In genomic region chr15:51332211-51333147, GRCh38 we compare ENCODE assay signal across 19 cellular contexts. TPM values are rescaled to one million over a fixed set of nuclear protein-coding genes. Genes with fewer than 3 reads are reported as not detected.
DNase-seq lines count a peak whose midpoint lies in the region; ATAC-seq and TF ChIP-seq lines count a peak whose summit lies in the region.
"Had no signal": no experiment of that assay in that cellular context is flagged by ENCODE, and none has a peak within 500 bp of the region (broad histone marks: within the 10 kb centered on the region; RNA-seq: fewer than 3 reads in every experiment).

No MANE protein-coding gene starts in this region.

- no peak for TF ChIP-seq POLR2A in adrenal gland (IDR thresholded peaks at IDR 0.05)

- TF ChIP-seq CTCF in right atrium auricular region (IDR thresholded peaks at IDR 0.05): no peak
- no peak for TF ChIP-seq CTCF in adrenal gland (IDR thresholded peaks at IDR 0.05)
- TF ChIP-seq CTCF in left ventricle myocardium inferior (IDR thresholded peaks at IDR 0.05; ENCODE audit: borderline replicate concordance): no peak
- TF ChIP-seq CTCF in CD14-positive monocyte (IDR thresholded peaks at IDR 0.05): no peak

- H3K27me3 Mint-ChIP-seq in CD14-positive monocyte (ENCODE audit: low read depth in 3 of 3): no peaks in the 10 kb centered on the region

- no peaks in the 10 kb centered on the region for H3K9me3 ChIP-seq in right atrium auricular region
- no peaks in the 10 kb centered on the region for H3K9me3 ChIP-seq in adrenal gland (replicated peaks in 1 of 3)
- H3K9me3 ChIP-seq in left ventricle myocardium inferior (replicated peaks): peaks cover 7% of the 10 kb centered on the region

- intact Hi-C loops in Right ventricle myocardium inferior (cut with DNase I) (no loop called here), adrenal gland (cut with DNase I) (no loop called here), left ventricle myocardium inferior (cut with micrococcal nuclease) (no loop called here), CD14-positive monocyte (cut with micrococcal nuclease) (no loop called here)

- no peak for DNase-seq in Right ventricle myocardium inferior (ENCODE audit: missing footprints)
- no peak for DNase-seq in right atrium auricular region (ENCODE audit: low spot score)
- DNase-seq in adrenal gland: peak in 2 of 7 donors; percentile 26 to 41
- DNase-seq in left ventricle myocardium inferior: no peak
- no peak for DNase-seq in CD14-positive monocyte (ENCODE audit: low spot score)
- no peak for DNase-seq in activated T-cell treated with anti-CD3 and anti-CD28 coated beads, Interleukin-2, amount 50 U/mL, for 48 hours
- DNase-seq in GOT3 (lab: John Stamatoyannopoulos, UW): no peak
- DNase-seq: 8988T; activated naive CD4-positive, alpha-beta T cell treated with anti-CD3 and anti-CD28 coated beads, Interleukin-2, amount 50 U/mL, for 16 hours; Calu3; heart left ventricle; NCI-H345; nephron progenitor cell; PC-3; retina; stimulated activated CD4-positive, alpha-beta T cell treated with anti-CD3 and anti-CD28 coated beads, Interleukin-1b, Interleukin-23, amount 100 ng/mL, for 48 hours; T-cell had no signal

- H3K4me3 Mint-ChIP-seq in CD14-positive monocyte: no peak overlapping the region
- H3K4me3 Mint-ChIP-seq: GM23338, nephron progenitor cell, T-cell had no signal

- H3K4me3 ChIP-seq in right atrium auricular region (no peak overlapping the region), adrenal gland (no peak overlapping the region), left ventricle myocardium inferior (no peak overlapping the region)
- H3K4me3 ChIP-seq: GM23338, heart left ventricle had no signal

- H3K9me3 Mint-ChIP-seq in CD14-positive monocyte: peaks cover 0 to 1% (median 0%) of the 10 kb centered on the region in 7 donors
- H3K9me3 Mint-ChIP-seq: GM23338, nephron progenitor cell, T-cell had no signal

- H3K27me3 ChIP-seq in right atrium auricular region (no peaks in the 10 kb centered on the region), adrenal gland (no peaks in the 10 kb centered on the region), left ventricle myocardium inferior (ENCODE audit: low read depth) (no peaks in the 10 kb centered on the region)
- H3K27me3 ChIP-seq: heart left ventricle had no signal

- no peaks in the 10 kb centered on the region for H3K36me3 ChIP-seq in right atrium auricular region
- H3K36me3 ChIP-seq in adrenal gland (replicated peaks in 1 of 2): no peaks in the 10 kb centered on the region
- no peaks in the 10 kb centered on the region for H3K36me3 ChIP-seq in left ventricle myocardium inferior
- H3K36me3 ChIP-seq: heart left ventricle had no signal

- ATAC-seq in Right ventricle myocardium inferior (peak; percentile 49), HG03565 (IDR thresholded peaks at IDR 0.05; ENCODE audit: unreplicated experiment) (no peak)
- ATAC-seq: GM23338, PC-3, T-cell had no signal

- H3K27ac Mint-ChIP-seq in CD14-positive monocyte: peak overlapping the region in 1 of 7 donors; percentile 75
- H3K27ac Mint-ChIP-seq: GM23338, nephron progenitor cell, T-cell had no signal

- WGBS in adrenal gland, 4 donors: 52 to 70% (median 65%) methylated on average over 4 of the region's 4 CpGs

- H3K27ac ChIP-seq in right atrium auricular region: peak overlapping the region in 1 of 2 donors; percentile 13
- H3K27ac ChIP-seq in adrenal gland: peak overlapping the region in 3 of 5 donors; percentile 44 to 76 (median 46)
- H3K27ac ChIP-seq in left ventricle myocardium inferior (replicated peaks): peak overlapping the region; percentile 39

- peaks cover 0 to 48% of the 10 kb centered on the region in 2 donors for H3K4me1 ChIP-seq in right atrium auricular region
- peaks cover 0 to 11% of the 10 kb centered on the region in 2 donors for H3K4me1 ChIP-seq in adrenal gland (replicated peaks in 1 of 2)
- peaks cover 67% of the 10 kb centered on the region for H3K4me1 ChIP-seq in left ventricle myocardium inferior

- H3K36me3 Mint-ChIP-seq in CD14-positive monocyte: no peaks in the 10 kb centered on the region
- H3K36me3 Mint-ChIP-seq: T-cell had no signal

- peaks cover 10% of the 10 kb centered on the region for H3K4me1 Mint-ChIP-seq in CD14-positive monocyte
- H3K4me1 Mint-ChIP-seq: GM23338, T-cell had no signal

RNA-seq across cellular contexts. Expression of gene CYP19A1, which starts 5.9 kb away (rescaled TPM):
- 0.65 TPM for total RNA-seq in Right ventricle myocardium inferior
- 1 to 10 TPM in 1 of 2 donors, not detected in 1; 2.4 TPM for total RNA-seq in right atrium auricular region
- 10 to 100 TPM in 1 of 8 donors, 1 to 10 TPM in 3, under 1 TPM in 4; 0.41 to 11.2 (median 1.4) TPM for total RNA-seq in adrenal gland
- 10 to 100 TPM in 1 of 3 donors, 1 to 10 TPM in 1, under 1 TPM in 1; 0.88 to 21.6 (median 1.4) TPM for polyA plus RNA-seq in adrenal gland
- total RNA-seq in left ventricle myocardium inferior: 0.60 TPM
- polyA plus RNA-seq in CD14-positive monocyte: not detected
- total RNA-seq: Calu3, GM23338, PC-3 had no signal

RNA-seq across cellular contexts. Expression of gene GLDN, which starts 9.0 kb away (rescaled TPM):
- total RNA-seq in Right ventricle myocardium inferior (8.4 TPM), right atrium auricular region (1 to 10 TPM; 1.9 to 9.4 TPM), adrenal gland (10 to 100 TPM in 3 of 8 donors, 1 to 10 TPM in 5; 3.8 to 30.8 (median 8.3) TPM), left ventricle myocardium inferior (4.8 TPM)
- polyA plus RNA-seq in adrenal gland (1 to 10 TPM; 2.1 to 4.7 (median 3.0) TPM), CD14-positive monocyte (not detected)
- total RNA-seq: Calu3 had no signal
